15 cellular contexts compared by ENCODE assay signal in genomic region chr16:760498-761343, GRCh38. TPM values are rescaled to one million over a fixed set of nuclear protein-coding genes. Genes with fewer than 3 reads are reported as not detected.
DNase-seq lines count a peak whose midpoint lies in the region; ATAC-seq and TF ChIP-seq lines count a peak whose summit lies in the region.
"Had no signal": no experiment of that assay in that cellular context is flagged by ENCODE, and none has a peak within 500 bp of the region (broad histone marks: within the 10 kb centered on the region; RNA-seq: fewer than 3 reads in every experiment).

TSS of gene MSLN (plus strand) at chr16:760734. CDS start at chr16:762681, 1,947 bp downstream.

- peak within 1 kb of the TSS in 1 of 2 donors; percentile 4 for H3K27ac ChIP-seq in breast epithelium
- H3K27ac ChIP-seq in adipose tissue (ENCODE audit: low read depth, low read length) = no peak within 1 kb of the TSS
- H3K27ac ChIP-seq in upper lobe of right lung = peak within 1 kb of the TSS; percentile 70
- H3K27ac ChIP-seq: neutrophil, spleen, thoracic aorta had no signal

- no peaks in the 10 kb centered on the region for H3K9me3 Mint-ChIP-seq in MCF 10A (ENCODE audit: unreplicated experiment)

- no peak for TF ChIP-seq POLR2A in breast epithelium (IDR thresholded peaks at IDR 0.05)

- BruUV-seq in MCF 10A (replicated peaks; lab: Mats Ljungman, UMichigan) = TSS peak; percentile 65

- H3K4me3 Mint-ChIP-seq in MCF 10A (ENCODE audit: unreplicated experiment) = peak within 1 kb of the TSS; percentile 60

- H3K4me1 ChIP-seq in breast epithelium = no peaks in the 10 kb centered on the region
- no peaks in the 10 kb centered on the region for H3K4me1 ChIP-seq in upper lobe of right lung
- H3K4me1 ChIP-seq: spleen had no signal

- H3K27me3 ChIP-seq in breast epithelium (peaks cover 0 to 35% of the 10 kb centered on the region in 2 donors), upper lobe of right lung (no peaks in the 10 kb centered on the region)

- H3K36me3 ChIP-seq in breast epithelium (no peaks in the 10 kb centered on the region), upper lobe of right lung (no peaks in the 10 kb centered on the region)
- H3K36me3 ChIP-seq: neutrophil, spleen, thoracic aorta had no signal

- H3K9me3 ChIP-seq in breast epithelium (no peaks in the 10 kb centered on the region), upper lobe of right lung (no peaks in the 10 kb centered on the region)
- H3K9me3 ChIP-seq: neutrophil, thoracic aorta had no signal

- H3K4me3 ChIP-seq in breast epithelium (no peak within 1 kb of the TSS), upper lobe of right lung (peak within 1 kb of the TSS; percentile 19)
- H3K4me3 ChIP-seq: spleen, thoracic aorta had no signal

- peak; percentile 50 for ATAC-seq in upper lobe of right lung

- H3K27me3 Mint-ChIP-seq in MCF 10A (ENCODE audit: insufficient read depth, unreplicated experiment) = no peaks in the 10 kb centered on the region

- WGBS in adipose tissue, 3 donors = 67 to 75% (median 70%) methylated on average over 38 of the region's 38 CpGs

- intact Hi-C loops in MCF 10A (cut with micrococcal nuclease) = no loop called here
- intact Hi-C loops in breast epithelium (cut with DNase I; ENCODE audit: low total_unique reads) = no loop called here
- intact Hi-C loops in upper lobe of right lung (cut with DNase I) = no loop called here

- H3K36me3 Mint-ChIP-seq in MCF 10A (ENCODE audit: insufficient read depth, unreplicated experiment) = no peaks in the 10 kb centered on the region

- peaks cover 10% of the 10 kb centered on the region for H3K4me1 Mint-ChIP-seq in MCF 10A (ENCODE audit: insufficient read depth, unreplicated experiment)

- POLR2A ChIA-PET in MCF 10A (lab: Yijun Ruan, JAX) = interaction anchor here (0.8 to 3.9 kb wide), 17 partner anchors 9 to 1021 kb away, joined by 3 to 26 read pairs (median 4); partner anchors contain the start of genes ANTKMT, CCDC78, CHTF18 and CIAO3

- TF ChIP-seq CTCF in MCF 10A (IDR thresholded peaks at IDR 0.05; ENCODE audit: unreplicated experiment) = no peak
- TF ChIP-seq CTCF in breast epithelium (IDR thresholded peaks at IDR 0.05) = no peak
- TF ChIP-seq CTCF in upper lobe of right lung (IDR thresholded peaks at IDR 0.05) = no peak

- peak within 1 kb of the TSS; percentile 61 for H3K27ac Mint-ChIP-seq in MCF 10A (ENCODE audit: low read depth, unreplicated experiment)

- CTCF ChIA-PET in MCF 10A (lab: Yijun Ruan, JAX) = interaction anchor here (0.7 to 2.9 kb wide), 6 partner anchors 9 to 48 kb away, joined by 3 to 11 read pairs (median 8); partner anchors contain the start of gene CIAO3

- DNase-seq in MCF 10A (ENCODE audit: unreplicated experiment) (peak; percentile 76), breast epithelium (ENCODE audit: low spot score in 2 of 2) (no peak), kidney tubule cell (ENCODE audit: low spot score) (peak; percentile 61), upper lobe of right lung (peak; percentile 73), activated gamma-delta T cell treated with Interleukin-2 at 50 U/mL for 16 hours (no peak), NCI-H1930 (lab: John Stamatoyannopoulos, UW) (no peak), OCI-M2 (lab: John Stamatoyannopoulos, UW; ENCODE audit: unreplicated experiment) (no peak)
- DNase-seq: ACHN; activated CD8-positive, alpha-beta memory T cell treated with anti-CD3 and anti-CD28 coated beads, Interleukin-2, amount 50 U/mL, for 48 hours; islet precursor cell; NCI-H1436 treated with DMSO at 0.1 percent for 48 hours; spleen had no signal

RNA-seq across cellular contexts. Expression of gene MSLN, which starts in this region (rescaled TPM):
- total RNA-seq in MCF 10A (2022) (18.1 and 25.2 TPM in 2 replicates), breast epithelium (10 to 100 TPM in 1 of 3 donors, not detected in 2; 49.2 TPM), upper lobe of right lung (93.3 TPM)
- polyA plus RNA-seq in adipose tissue = 10 to 100 TPM in 2 of 3 donors, under 1 TPM in 1; 0.49 to 14.2 (median 13.2) TPM

Comparison
In these comparisons a context has a peak if more than half of its experiments do, and no peak if none do; other contexts are left out.
1. DNase-seq: peak in MCF 10A (single experiment), kidney tubule cell (single experiment) and upper lobe of right lung (single experiment); none in breast epithelium (0 of 2), activated gamma-delta T cell treated with Interleukin-2 at 50 U/mL for 16 hours (single experiment), NCI-H1930 (0 of 2) and OCI-M2 (single experiment).